Comparison of ENCODE assay signal across 8 cellular contexts in genomic region chr19:43504426-43505185, GRCh38. TPM values are rescaled to one million over a fixed set of nuclear protein-coding genes. Genes with fewer than 3 reads are reported as not detected.
A peak's percentile ranks its signal among the peaks of the same experiment; 100 is the strongest.
DNase-seq lines count a peak whose midpoint lies in the region; ATAC-seq, FAIRE-seq and TF ChIP-seq lines count a peak whose summit lies in the region.

Gene PHLDB3 (minus strand): TSS chr19:43504746. CDS start chr19:43504118, 628 bp downstream.

- H3K4me1 Mint-ChIP-seq in brain = peaks cover 21% of the 10 kb centered on the region

- peaks cover 5% of the 10 kb centered on the region for H3K27me3 Mint-ChIP-seq in brain

- TF ChIP-seq CTCF in brain (conservative IDR thresholded peaks at IDR 0.05) = peak; percentile 7 to 17
- no peak for TF ChIP-seq CTCF in kidney (IDR thresholded peaks at IDR 0.05; ENCODE audit: borderline replicate concordance, extremely low read depth, insufficient read depth)

- peaks cover 3 to 13% of the 10 kb centered on the region in 2 donors for H3K4me1 ChIP-seq in kidney (ENCODE audit: control insufficient read depth in 1 of 2, insufficient read depth in 1 of 2, low read depth in 1 of 2, low read length in 2 of 2)

- peak within 1 kb of the TSS; percentile 86 to 94 (median 90) for H3K4me3 Mint-ChIP-seq in brain

- ATAC-seq in HG03108 (IDR thresholded peaks at IDR 0.05; ENCODE audit: unreplicated experiment) (peak; percentile 10), HG03378 (IDR thresholded peaks at IDR 0.05; ENCODE audit: unreplicated experiment) (no peak)

- FAIRE-seq in kidney (lab: Jason Lieb, UNC) = no peak

- H3K4me3 ChIP-seq in kidney (ENCODE audit: low read length in 2 of 2) = peak within 1 kb of the TSS; percentile 87 to 92

- H3K27ac ChIP-seq in kidney (ENCODE audit: low read depth in 2 of 2, low read length in 2 of 2) = peak within 1 kb of the TSS; percentile 72 to 90

- H3K9me3 Mint-ChIP-seq in brain = peaks cover 0 to 4% (median 0%) of the 10 kb centered on the region in 5 experiments

- H3K9me3 ChIP-seq in kidney (ENCODE audit: control insufficient read depth in 1 of 2, low read length in 2 of 2) = no peaks in the 10 kb centered on the region

- peaks cover 5 to 8% of the 10 kb centered on the region in 2 donors for H3K36me3 ChIP-seq in kidney (ENCODE audit: control insufficient read depth in 1 of 2, insufficient read depth in 2 of 2, low read length in 2 of 2)

- DNase-seq in NOMO-1 (lab: John Stamatoyannopoulos, UW; ENCODE audit: unreplicated experiment in 2 of 2) = peak; percentile 16 to 23
- DNase-seq in NOMO-1 treated with DMSO at 0.1 percent for 48 hours (lab: John Stamatoyannopoulos, UW; ENCODE audit: unreplicated experiment) = no peak
- peak; percentile 67 to 69 for DNase-seq in SHP77 (lab: John Stamatoyannopoulos, UW)
- peak; percentile 88 for DNase-seq in kidney
- DNase-seq in stimulated activated CD4-positive, alpha-beta T cell treated with anti-CD3 and anti-CD28 coated beads, Interleukin-1b, Interleukin-23, amount 100 ng/mL, for 4 hours (ENCODE audit: low read depth in 2 of 2) = peak; percentile 40 to 45

- intact Hi-C loops in kidney (cut with DNase I) = no loop called here

- H3K27ac Mint-ChIP-seq in brain = peak within 1 kb of the TSS; percentile 70 to 95 (median 92)

- peak within 1 kb of the TSS; percentile 94 to 96 for H3K9ac ChIP-seq in kidney (ENCODE audit: low read length in 2 of 2)

- peaks cover 36% of the 10 kb centered on the region for H3K36me3 Mint-ChIP-seq in brain

RNA-seq across cellular contexts. Expression of gene PHLDB3, which starts in this region (rescaled TPM):
- polyA plus RNA-seq in brain (ENCODE audit: insufficient read depth, low read depth, low replicate concordance) (10.0 TPM), kidney (ENCODE audit: insufficient read depth, low read depth, low replicate concordance) (8.2 TPM)
- total RNA-seq in kidney = 10.8 TPM
